ENCODE assay signal across 8 cellular contexts in genomic region chr5:129905467-129906176, GRCh38. TPM values are rescaled to one million over a fixed set of nuclear protein-coding genes. Genes with fewer than 3 reads are reported as not detected.
DNase-seq lines count a peak whose midpoint lies in the region; ATAC-seq, FAIRE-seq and TF ChIP-seq lines count a peak whose summit lies in the region.

No MANE protein-coding gene starts in this region.

- TF ChIP-seq EP300 in HepG2 (IDR thresholded peaks at IDR 0.05; ENCODE audit: low read depth in 2 of 2, low read length in 2 of 2) (no peak), HepG2 (CRISPR knock-in tag; IDR thresholded peaks at IDR 0.05; ENCODE audit: borderline replicate concordance) (no peak)

- TF ChIP-seq RAD21 in HepG2 (CRISPR knock-in tag; IDR thresholded peaks at IDR 0.05), result no peak

- H3K79me2 ChIP-seq in HepG2 (ENCODE audit: insufficient read depth, low read length), result no peaks in the 10 kb centered on the region

- H3K4me2 ChIP-seq in HepG2 (ENCODE audit: low read depth, low read length), result peak overlapping the region; percentile 79

- FAIRE-seq in bronchial epithelial cell (lab: Jason Lieb, UNC) (no peak), HepG2 (lab: Jason Lieb, UNC) (no peak)

- H3K36me3 ChIP-seq in HUES6 (ENCODE audit: control insufficient read depth, insufficient read depth, low read length) (no peaks in the 10 kb centered on the region), bronchial epithelial cell (ENCODE audit: control insufficient read depth, insufficient read depth, low read length) (no peaks in the 10 kb centered on the region), HepG2 (replicated peaks in 1 of 2; ENCODE audit: control insufficient read depth in 1 of 2, insufficient read depth in 2 of 2, low read length in 2 of 2) (no peaks in the 10 kb centered on the region)

- CTCF ChIA-PET in HepG2 (lab: Yijun Ruan, JAX; ENCODE audit: low intra/inter-chr PET ratio, low total read pairs), result no interaction called here

- no TSS peak for BruUV-seq in HepG2 (replicated peaks; lab: Mats Ljungman, UMichigan)

- DNase-seq in AG20443 (ENCODE audit: low spot score), result peak; percentile 11
- no peak for DNase-seq in bronchial epithelial cell (ENCODE audit: low read depth)
- DNase-seq in HepG2 (ENCODE audit: low spot score), result no peak
- DNase-seq in substantia nigra (lab: John Stamatoyannopoulos, UW), result peak in 2 of 49 donors; percentile 12
- DNase-seq in NOMO-1 (lab: John Stamatoyannopoulos, UW; ENCODE audit: unreplicated experiment in 2 of 2), result no peak

- no peak; a peak in 1 of 4 replicates for TF ChIP-seq POLR2A in HepG2 (IDR thresholded peaks at IDR 0.05; ENCODE audit: insufficient read depth in 1 of 2, low read depth in 2 of 2, low read length in 2 of 2)

- no peaks in the 10 kb centered on the region for H4K20me1 ChIP-seq in HepG2 (ENCODE audit: insufficient read depth, low read length)

- POLR2A ChIA-PET in HepG2 (lab: Yijun Ruan, JAX), result no interaction called here

- ATAC-seq in HepG2, result peak; percentile 20
- ATAC-seq in GM21528 (IDR thresholded peaks at IDR 0.05; ENCODE audit: low FRiP score, unreplicated experiment), result no peak
- no peak for ATAC-seq in HG03159 (IDR thresholded peaks at IDR 0.05; ENCODE audit: unreplicated experiment)

- H3K9ac ChIP-seq in HUES6 (ENCODE audit: low read length) (no peak overlapping the region), HepG2 (ENCODE audit: insufficient read depth, low read depth, low read length) (no peak overlapping the region)

- WGBS in HepG2 (ENCODE audit: low lambda C conversion rate), result 4% methylated on average over 22 of the region's 39 CpGs

- no peak for TF ChIP-seq CTCF in bronchial epithelial cell (IDR thresholded peaks at IDR 0.05; ENCODE audit: insufficient read depth, low read length, severe bottlenecking)
- TF ChIP-seq CTCF in HepG2 (CRISPR knock-in tag; IDR thresholded peaks at IDR 0.05), result no peak

- no peaks in the 10 kb centered on the region for H3K9me3 ChIP-seq in HUES6 (ENCODE audit: control insufficient read depth, insufficient read depth, low read depth, low read length)
- H3K9me3 ChIP-seq in HepG2 (ENCODE audit: low read length), result no peaks in the 10 kb centered on the region

- peak overlapping the region; percentile 63 for H3K4me3 ChIP-seq in HUES6 (ENCODE audit: low read depth, low read length)
- H3K4me3 ChIP-seq in bronchial epithelial cell (ENCODE audit: low read depth, low read length), result peak overlapping the region; percentile 43
- peak overlapping the region; percentile 57 to 74 (median 64); a peak in 5 of 6 replicates for H3K4me3 ChIP-seq in HepG2 (replicated peaks in 1 of 3; ENCODE audit: insufficient read depth in 1 of 3, low read depth in 2 of 3, low read length in 3 of 3)

- H3K27ac ChIP-seq in HUES6 (ENCODE audit: low read depth, low read length) (no peak overlapping the region), HepG2 (ENCODE audit: extremely low read length, insufficient read depth, low read length) (no peak overlapping the region), substantia nigra (ENCODE audit: low read depth, low read length, poor library complexity, severe bottlenecking) (peak overlapping the region; percentile 55)

- H3K27me3 ChIP-seq in HUES6 (ENCODE audit: control insufficient read depth, insufficient read depth, low read length), result peaks cover 60% of the 10 kb centered on the region
- H3K27me3 ChIP-seq in bronchial epithelial cell (ENCODE audit: control insufficient read depth, insufficient read depth, low read length), result peaks cover 9% of the 10 kb centered on the region
- peaks cover 6 to 24% of the 10 kb centered on the region in 2 experiments; a peak in 4 of 5 replicates for H3K27me3 ChIP-seq in HepG2 (ENCODE audit: control insufficient read depth in 1 of 2, insufficient read depth in 2 of 2, low read length in 2 of 2)

- in situ Hi-C loops in HepG2 (cut with HindIII; ENCODE audit: extremely low pct_ligation_motif_present, low pct_unique_long_range_greater_than_20kb), result loop anchor here (25.0 kb wide), 1 partner anchor 1207 kb away; no protein-coding TSS in a partner anchor

- H3K4me1 ChIP-seq in HUES6 (ENCODE audit: control insufficient read depth, insufficient read depth, low read length) (peaks cover 10% of the 10 kb centered on the region; the same call in 1 of the 2 replicates), HepG2 (ENCODE audit: insufficient read depth, low read length) (peaks cover 33% of the 10 kb centered on the region)

- no peak overlapping the region for H2AFZ ChIP-seq in HepG2 (ENCODE audit: low read length)

- intact Hi-C loops in HepG2 (cut with micrococcal nuclease; ENCODE audit: unreplicated experiment), result no loop called here

TF ChIP-seq in HepG2, 621 proteins besides CTCF, POLR2A, EP300 and RAD21:
- TF ChIP-seq NFE2 (CRISPR knock-in tag; IDR thresholded peaks at IDR 0.05) (no peak), FOXO1 (CRISPR knock-in tag; IDR thresholded peaks at IDR 0.05) (no peak), TFE3 (CRISPR knock-in tag; IDR thresholded peaks at IDR 0.05) (no peak)

RNA-seq across cellular contexts. Expression of gene CHSY3, which starts 1.4 kb away (rescaled TPM):
- total RNA-seq in bronchial epithelial cell (under 0.01 and 0.26 TPM in 2 replicates), HepG2 (2016; rRNA removed; fragmentation: Illumina TruSeq; extraction: Trizol) (1.5 and 4.1 TPM in 2 replicates)
- 0.26 and 0.40 TPM in 2 replicates for total RNA-seq in HepG2 (2016; cell fraction: cytosol; rRNA removed; fragmentation: Illumina TruSeq; extraction: Trizol; ENCODE audit: low read depth)
- 1.7 and 3.4 TPM in 2 replicates for total RNA-seq in HepG2 (2016; cell fraction: insoluble cytoplasmic fraction; rRNA removed; fragmentation: Illumina TruSeq; extraction: Trizol)
- 0.83 and 1.3 TPM in 2 replicates for total RNA-seq in HepG2 (2016; cell fraction: membrane; rRNA removed; fragmentation: Illumina TruSeq; extraction: Trizol)
- 7.4 and 8.1 TPM in 2 replicates for total RNA-seq in HepG2 (2016; cell fraction: nucleus; rRNA removed; fragmentation: Illumina TruSeq; extraction: Trizol)
- polyA plus RNA-seq in HepG2 (2011; rRNA removed), result 0.26 and 0.34 TPM in 2 replicates
- 0.25 and 0.28 TPM in 2 replicates for polyA plus RNA-seq in HepG2 (2011; cell fraction: cytosol; rRNA removed)
- 0.16 and 0.21 TPM in 2 replicates for polyA plus RNA-seq in HepG2 (2011; cell fraction: nucleus; rRNA removed)
- polyA plus RNA-seq in HepG2 (2012), result 0.04 and 0.08 TPM in 2 replicates
- polyA plus RNA-seq in HepG2 (2016; cell fraction: cytosol; fragmentation: Illumina TruSeq; extraction: Trizol; ENCODE audit: low read depth), result 0.07 and 0.10 TPM in 2 replicates
- polyA plus RNA-seq in HepG2 (2016; cell fraction: insoluble cytoplasmic fraction; fragmentation: Illumina TruSeq; extraction: Trizol; ENCODE audit: low read depth), result 0.78 and 0.92 TPM in 2 replicates
- polyA plus RNA-seq in HepG2 (2016; cell fraction: membrane; fragmentation: Illumina TruSeq; extraction: Trizol; ENCODE audit: low read depth), result 0.24 and 0.31 TPM in 2 replicates
- polyA plus RNA-seq in HepG2 (2016; cell fraction: nucleus; fragmentation: Illumina TruSeq; extraction: Trizol; ENCODE audit: insufficient read depth, low read depth), result 1.9 and 2.4 TPM in 2 replicates
- polyA minus RNA-seq in HepG2 (2011; rRNA and poly(A)+ RNA removed; ENCODE audit: low replicate concordance), result 0.72 TPM in 1 of 2 replicates, not detected in the other
- polyA minus RNA-seq in HepG2 (2011; cell fraction: cytosol; rRNA and poly(A)+ RNA removed), result 0.97 and 1.6 TPM in 2 replicates
- 1.6 and 2.2 TPM in 2 replicates for polyA minus RNA-seq in HepG2 (2011; cell fraction: nucleus; rRNA and poly(A)+ RNA removed)
